8 cellular contexts compared by ENCODE assay signal in the genomic region with DNA sequence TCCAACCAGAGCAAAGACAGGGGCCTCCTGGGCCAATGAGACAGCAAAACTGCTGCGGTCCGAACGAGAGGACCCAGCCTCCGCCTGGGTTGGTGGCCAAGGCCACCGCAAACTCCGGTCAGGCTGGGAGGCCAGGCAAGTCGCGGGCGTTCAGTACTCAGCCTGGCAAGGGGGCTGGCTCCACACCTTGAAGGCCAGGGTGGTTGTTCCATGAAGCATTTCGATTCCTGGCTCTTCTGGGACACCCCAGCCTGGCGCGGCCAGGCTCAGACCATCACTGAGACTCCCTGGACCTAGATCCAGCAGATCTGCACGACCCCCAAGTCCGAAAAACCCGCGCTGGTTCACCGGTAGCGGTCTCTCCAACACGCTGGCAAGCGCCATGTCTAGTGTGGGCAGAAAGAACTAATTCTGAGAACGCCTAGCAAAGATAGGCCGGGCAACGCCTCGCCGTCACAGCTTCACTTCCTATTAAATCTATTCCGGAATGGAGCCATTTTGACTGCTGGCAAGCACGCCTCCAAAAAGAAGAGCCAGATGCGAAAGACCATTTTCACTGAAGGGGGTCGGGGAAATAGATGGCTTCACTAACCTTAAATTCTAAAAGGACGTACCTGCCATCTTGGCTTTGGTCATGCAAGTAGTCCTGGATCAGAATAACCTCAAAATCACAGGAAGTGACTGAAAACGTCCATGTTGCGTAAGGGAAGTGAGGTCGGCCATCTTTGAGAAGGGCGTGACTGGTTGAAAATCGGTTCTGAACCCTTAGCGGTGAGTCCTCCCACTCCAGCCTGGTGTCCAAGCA. TPM values are rescaled to one million over a fixed set of nuclear protein-coding genes. Genes with fewer than 3 reads are reported as not detected.
A peak's percentile ranks its signal among the peaks of the same experiment; 100 is the strongest.
DNase-seq lines count a peak whose midpoint lies in the region; ATAC-seq and TF ChIP-seq lines count a peak whose summit lies in the region.

A gene (minus strand): TSS at position 403 of the 805 bp plus-strand sequence. CDS start 19 bp downstream, at position 384.

- H3K9me3 Mint-ChIP-seq in activated T-cell treated with anti-CD3 and anti-CD28 coated beads, Interleukin-2, amount 50 U/mL, for 72 hours: peaks cover 0 to 2% of the 10 kb centered on the region in 2 donors

- peak; percentile 92 for ATAC-seq in DND-41 (ENCODE audit: insufficient read depth, low read depth)
- peak; percentile 96 for ATAC-seq in GM21825 (IDR thresholded peaks at IDR 0.05; ENCODE audit: unreplicated experiment)
- peak; percentile 93 to 94 for ATAC-seq in activated T-cell treated with anti-CD3 and anti-CD28 coated beads, Interleukin-2, amount 50 U/mL, for 72 hours (replicated peaks in 1 of 2)

- peak within 1 kb of the TSS; percentile 75 for H3K9ac ChIP-seq in DND-41 (ENCODE audit: low read depth, low read length)

- peak; percentile 94 for DNase-seq in DND-41
- peak; percentile 93 for DNase-seq in LoVo (ENCODE audit: low spot score)
- peak; percentile 86 to 93 for DNase-seq in activated T-cell treated with anti-CD3 and anti-CD28 coated beads, Interleukin-2, amount 50 U/mL, for 72 hours
- DNase-seq in foreskin fibroblast: peak; percentile 89 to 96
- DNase-seq in NCI-H774 (lab: John Stamatoyannopoulos, UW): no peak

- H3K4me1 Mint-ChIP-seq in activated T-cell treated with anti-CD3 and anti-CD28 coated beads, Interleukin-2, amount 50 U/mL, for 72 hours (ENCODE audit: low read depth): peaks cover 39% of the 10 kb centered on the region

- peak within 1 kb of the TSS; percentile 93 for H3K27ac Mint-ChIP-seq in activated T-cell treated with anti-CD3 and anti-CD28 coated beads, Interleukin-2, amount 50 U/mL, for 72 hours

- peak within 1 kb of the TSS; percentile 80 for H3K4me2 ChIP-seq in DND-41 (ENCODE audit: insufficient read depth, low read length)

- H3K79me2 ChIP-seq in DND-41 (ENCODE audit: insufficient read depth, low read length): peaks cover 32% of the 10 kb centered on the region

- TF ChIP-seq CTCF in DND-41 (IDR thresholded peaks at IDR 0.05; ENCODE audit: borderline replicate concordance, extremely low read depth, low read length, poor library complexity, severe bottlenecking) (no peak), foreskin fibroblast (IDR thresholded peaks at IDR 0.05; ENCODE audit: low read depth, low read length) (no peak), neutrophil (IDR thresholded peaks at IDR 0.05) (peak; percentile 71)

- peak within 1 kb of the TSS; percentile 88 to 97 for H3K4me3 Mint-ChIP-seq in activated T-cell treated with anti-CD3 and anti-CD28 coated beads, Interleukin-2, amount 50 U/mL, for 72 hours

- H3K27me3 ChIP-seq in DND-41 (ENCODE audit: insufficient read depth, low read length, poor library complexity): no peaks in the 10 kb centered on the region
- no peaks in the 10 kb centered on the region for H3K27me3 ChIP-seq in neutrophil

- peak within 1 kb of the TSS; percentile 72 for H2AFZ ChIP-seq in DND-41 (ENCODE audit: low read depth, low read length)

- H3K4me3 ChIP-seq in DND-41 (ENCODE audit: low read depth in 1 of 2, low read length in 2 of 2): peak within 1 kb of the TSS; percentile 50 to 83
- H3K4me3 ChIP-seq in foreskin fibroblast (ENCODE audit: low read depth in 1 of 2, low read length in 2 of 2): peak within 1 kb of the TSS; percentile 93 to 98
- peak within 1 kb of the TSS; percentile 77 to 93 for H3K4me3 ChIP-seq in neutrophil (ENCODE audit: low read depth in 1 of 2, low read length in 1 of 2)

- peaks cover 13 to 29% of the 10 kb centered on the region in 2 donors for H3K36me3 Mint-ChIP-seq in activated T-cell treated with anti-CD3 and anti-CD28 coated beads, Interleukin-2, amount 50 U/mL, for 72 hours (ENCODE audit: insufficient read depth in 2 of 2)

- peak within 1 kb of the TSS; percentile 90 for H3K27ac ChIP-seq in DND-41 (ENCODE audit: low read length)
- peak within 1 kb of the TSS; percentile 86 for H3K27ac ChIP-seq in neutrophil
- H3K27ac ChIP-seq in temporal lobe (ENCODE audit: low read depth, low read length): peak within 1 kb of the TSS; percentile 93

- H3K36me3 ChIP-seq in DND-41 (ENCODE audit: insufficient read depth, low read length): peaks cover 32% of the 10 kb centered on the region
- peaks cover 9% of the 10 kb centered on the region for H3K36me3 ChIP-seq in neutrophil

- H4K20me1 ChIP-seq in DND-41 (ENCODE audit: insufficient read depth, low read length): no peaks in the 10 kb centered on the region

- H3K27me3 Mint-ChIP-seq in activated T-cell treated with anti-CD3 and anti-CD28 coated beads, Interleukin-2, amount 50 U/mL, for 72 hours (ENCODE audit: low read depth): no peaks in the 10 kb centered on the region

- H3K4me1 ChIP-seq in DND-41 (ENCODE audit: insufficient read depth, low read length) (peaks cover 39% of the 10 kb centered on the region), neutrophil (ENCODE audit: control insufficient read depth in 1 of 2, insufficient read depth in 1 of 2, low read depth in 1 of 2, low read length in 1 of 2) (peaks cover 14 to 16% of the 10 kb centered on the region in 2 experiments)

- no peaks in the 10 kb centered on the region for H3K9me3 ChIP-seq in DND-41 (ENCODE audit: insufficient read depth, low read length, severe bottlenecking)
- no peaks in the 10 kb centered on the region for H3K9me3 ChIP-seq in neutrophil

RNA-seq across cellular contexts. Expression of the gene that starts here (rescaled TPM):
- total RNA-seq in activated T-cell treated with anti-CD3 and anti-CD28 coated beads, Interleukin-2, amount 50 U/mL, for 72 hours: 10 to 100 TPM; 82.8 to 88.9 TPM
- 158 TPM for total RNA-seq in temporal lobe
